25 cellular contexts compared by ENCODE assay signal in the genomic region with DNA sequence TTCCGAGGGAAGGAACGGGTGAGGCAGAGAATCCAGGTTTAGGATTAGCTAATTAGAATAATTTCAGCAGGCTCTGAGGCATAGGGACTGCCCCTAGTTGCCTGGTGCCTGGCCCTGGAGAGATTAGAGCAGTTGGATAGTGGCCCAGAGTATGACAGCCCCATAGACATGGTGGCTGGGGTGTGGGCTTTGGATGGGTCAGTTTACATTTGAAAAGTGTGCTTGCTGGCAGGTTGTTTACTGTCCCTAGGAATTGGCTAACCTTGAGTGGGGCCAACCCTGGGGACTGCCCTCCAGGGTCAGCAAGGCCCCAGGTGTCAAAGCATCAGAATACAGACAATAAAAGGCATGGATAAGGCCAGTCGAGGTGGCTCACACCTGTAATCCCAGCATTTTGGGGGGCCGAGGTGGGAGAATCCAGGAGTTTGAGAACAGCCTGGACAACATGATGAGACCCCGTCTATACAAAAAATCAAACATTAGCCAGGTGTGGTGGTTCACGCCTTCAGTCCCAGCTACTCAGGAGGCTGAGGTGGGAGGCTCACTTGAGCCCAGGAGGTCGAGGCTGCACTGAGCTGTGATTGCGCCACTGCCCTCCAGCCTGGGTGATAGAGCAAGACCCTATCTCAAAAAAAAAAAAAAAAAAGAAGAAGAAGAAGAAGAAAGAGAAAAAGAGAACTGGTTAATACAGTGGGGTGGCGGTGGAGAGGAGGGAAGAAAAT.
"Had no signal": no experiment of that assay in that cellular context is flagged by ENCODE, and none has a peak within 500 bp of the region (broad histone marks: within the 10 kb centered on the region; RNA-seq: fewer than 3 reads in every experiment).

No MANE protein-coding gene starts in this region.

- H3K9me3 Mint-ChIP-seq: activated CD4-positive, alpha-beta memory T cell treated with anti-CD3 and anti-CD28 coated beads, Interleukin-2, amount 10 ng/mL, durations not matched to agents 7 days and 5 days; activated T-helper 2 cell treated with anti-CD3 and anti-CD28 coated beads, Interferon-gamma antibody, Interleukin-2, Interleukin-4, amounts not matched to agents 10 μg/mL and 5 μg/mL and 100 μg/mL, durations not matched to agents 14 hours and 24 hours and 36 hours; T-helper 2 cell treated with Interferon-gamma antibody and Interleukin-4, amounts not matched to agents 5 μg/mL and 100 μg/mL, for 36 hours had no signal

- DNase-seq: activated CD4-positive, alpha-beta memory T cell treated with anti-CD3 and anti-CD28 coated beads, Interleukin-2, amount 10 ng/mL, durations not matched to agents 7 days and 5 days; activated CD4-positive, alpha-beta T cell treated with anti-CD3 and anti-CD28 coated beads for 1 hour; activated CD4-positive, alpha-beta T cell treated with anti-CD3 and anti-CD28 coated beads for 48 hours; activated CD4-positive, CD25-positive, alpha-beta regulatory T cell; activated gamma-delta T cell; activated naive CD4-positive, alpha-beta T cell treated with Interleukin-2 at 50 U/mL for 16 hours; activated T-cell treated with anti-CD3 and anti-CD28 coated beads, Interleukin-2, amount 50 U/mL, for 1 hour; anterior cingulate cortex; brain microvascular endothelial cell; central memory CD4-positive, alpha-beta T cell; NCI-H1105; NCI-H1417 treated with DMSO at 0.1 percent for 48 hours; NCI-H2081; NCI-H2171 treated with DMSO at 0.1 percent for 48 hours; NCI-H2227 treated with DMSO at 0.1 percent for 48 hours; NCI-H446; NCI-H510A treated with DMSO at 0.1 percent for 48 hours; NCI-H526 treated with DMSO at 0.1 percent for 48 hours; NCI-H774; SHP77; SJCRH30 had no signal

- H3K4me1 Mint-ChIP-seq: activated CD4-positive, alpha-beta memory T cell treated with anti-CD3 and anti-CD28 coated beads, Interleukin-2, amount 10 ng/mL, durations not matched to agents 7 days and 5 days had no signal

- H3K36me3 Mint-ChIP-seq: activated naive CD4-positive, alpha-beta T cell treated with anti-CD3 and anti-CD28 coated beads, Interleukin-2, amount 50 U/mL, for 72 hours had no signal

- ATAC-seq: Panc1 had no signal

- H3K27me3 Mint-ChIP-seq: activated CD4-positive, alpha-beta memory T cell treated with anti-CD3 and anti-CD28 coated beads, Interleukin-2, amount 10 ng/mL, durations not matched to agents 7 days and 5 days had no signal

- H3K4me3 Mint-ChIP-seq: activated CD4-positive, alpha-beta memory T cell treated with anti-CD3 and anti-CD28 coated beads, Interleukin-2, amount 10 ng/mL, durations not matched to agents 7 days and 5 days; T-helper 2 cell treated with Interferon-gamma antibody and Interleukin-4, amounts not matched to agents 5 μg/mL and 100 μg/mL, for 36 hours had no signal

- H3K27ac Mint-ChIP-seq: activated CD4-positive, alpha-beta memory T cell treated with anti-CD3 and anti-CD28 coated beads, Interleukin-2, amount 10 ng/mL, durations not matched to agents 7 days and 5 days; activated naive CD4-positive, alpha-beta T cell treated with anti-CD3 and anti-CD28 coated beads, Interleukin-2, amount 50 U/mL, for 72 hours; activated T-helper 2 cell treated with anti-CD3 and anti-CD28 coated beads, Interferon-gamma antibody, Interleukin-2, Interleukin-4, amounts not matched to agents 10 μg/mL and 5 μg/mL and 100 μg/mL, durations not matched to agents 14 hours and 24 hours and 36 hours; T-helper 2 cell treated with Interferon-gamma antibody and Interleukin-4, amounts not matched to agents 5 μg/mL and 100 μg/mL, for 36 hours had no signal
